In genomic region chr6:39892490-39893129, GRCh38 we compare ENCODE assay signal across 8 cellular contexts. TPM values are rescaled to one million over a fixed set of nuclear protein-coding genes. Genes with fewer than 3 reads are reported as not detected.
DNase-seq lines count a peak whose midpoint lies in the region; ATAC-seq lines count a peak whose summit lies in the region.

No MANE protein-coding gene starts in this region.

- no peaks in the 10 kb centered on the region for H3K27me3 ChIP-seq in MG63

- no peak overlapping the region for H3K4me3 ChIP-seq in MG63

- H3K36me3 Mint-ChIP-seq in activated naive CD8-positive, alpha-beta T cell treated with anti-CD3 and anti-CD28 coated beads for 36 hours, result no peaks in the 10 kb centered on the region

- H3K4me1 Mint-ChIP-seq in activated naive CD8-positive, alpha-beta T cell treated with anti-CD3 and anti-CD28 coated beads for 36 hours, result no peaks in the 10 kb centered on the region

- no peaks in the 10 kb centered on the region for H3K36me3 ChIP-seq in MG63

- no peaks in the 10 kb centered on the region for H3K9me3 Mint-ChIP-seq in activated naive CD8-positive, alpha-beta T cell treated with anti-CD3 and anti-CD28 coated beads for 36 hours

- intact Hi-C loops in Right ventricle myocardium superior (cut with DNase I), result loop anchor here (2.0 kb wide), 1 partner anchor 516 kb away; no protein-coding TSS in a partner anchor
- intact Hi-C loops in posterior cingulate gyrus (cut with DNase I), result loop anchor here (1.0 to 5.0 kb wide), 3 partner anchors 100 to 530 kb away; partner anchors contain the start of gene DAAM2

- no peak overlapping the region for H3K27ac Mint-ChIP-seq in activated naive CD8-positive, alpha-beta T cell treated with anti-CD3 and anti-CD28 coated beads for 36 hours

- no peak overlapping the region for H3K4me3 Mint-ChIP-seq in activated naive CD8-positive, alpha-beta T cell treated with anti-CD3 and anti-CD28 coated beads for 36 hours

- no peaks in the 10 kb centered on the region for H3K9me3 ChIP-seq in MG63

- peak; percentile 16 for DNase-seq in SIG-M5 treated with dmso at 0.1 percent for 504 hours (lab: John Stamatoyannopoulos, UW; ENCODE audit: unreplicated experiment)
- DNase-seq in SIG-M5 (lab: John Stamatoyannopoulos, UW), result no peak
- DNase-seq in MG63, result peak; percentile 17
- peak; percentile 13 for DNase-seq in activated naive CD8-positive, alpha-beta T cell treated with anti-CD3 and anti-CD28 coated beads for 36 hours
- DNase-seq in Right ventricle myocardium superior, result peak; percentile 83
- DNase-seq in posterior cingulate gyrus, result peak; percentile 47 to 96 (median 78)

- ATAC-seq in Right ventricle myocardium superior (ENCODE audit: poor library complexity), result peak; percentile 62
- no peak for ATAC-seq in HG02884 (IDR thresholded peaks at IDR 0.05; ENCODE audit: unreplicated experiment)
- no peak for ATAC-seq in HG02973 (IDR thresholded peaks at IDR 0.05; ENCODE audit: unreplicated experiment)

- H3K27me3 Mint-ChIP-seq in activated naive CD8-positive, alpha-beta T cell treated with anti-CD3 and anti-CD28 coated beads for 36 hours, result no peaks in the 10 kb centered on the region

RNA-seq across cellular contexts. Expression of gene MOCS1, which starts 41.7 kb away (rescaled TPM):
- total RNA-seq in MG63 (2014; rRNA removed; shearing (Covaris generic); ENCODE audit: low replicate concordance), result 1.4 and 2.6 TPM in 2 replicates
- total RNA-seq in activated naive CD8-positive, alpha-beta T cell treated with anti-CD3 and anti-CD28 coated beads for 36 hours, result 1 to 10 TPM; 3.3 to 4.1 TPM
- total RNA-seq in Right ventricle myocardium superior, result 29.7 TPM
